In genomic region chr6:87656857-87657256, GRCh38 we compare ENCODE assay signal across 14 cellular contexts. TPM values are rescaled to one million over a fixed set of nuclear protein-coding genes. Genes with fewer than 3 reads are reported as not detected.
DNase-seq lines count a peak whose midpoint lies in the region; ATAC-seq and TF ChIP-seq lines count a peak whose summit lies in the region.
"Had no signal": no experiment of that assay in that cellular context is flagged by ENCODE, and none has a peak within 500 bp of the region (broad histone marks: within the 10 kb centered on the region; RNA-seq: fewer than 3 reads in every experiment).

No MANE protein-coding gene starts in this region.

- H4K20me1 ChIP-seq in BLaER1 = no peaks in the 10 kb centered on the region

- no peaks in the 10 kb centered on the region for H3K27me3 ChIP-seq in BLaER1
- H3K27me3 ChIP-seq: foreskin keratinocyte, tibial nerve had no signal

- H3K4me1 ChIP-seq in BLaER1 = peaks cover 29% of the 10 kb centered on the region
- H3K4me1 ChIP-seq: foreskin keratinocyte had no signal

- H3K9me3 ChIP-seq in BLaER1 = no peaks in the 10 kb centered on the region
- H3K9me3 ChIP-seq: tibial nerve had no signal

- ATAC-seq in GM19025 (IDR thresholded peaks at IDR 0.05; ENCODE audit: low read depth, unreplicated experiment) = peak; percentile 78
- ATAC-seq in HG02938 (IDR thresholded peaks at IDR 0.05; ENCODE audit: unreplicated experiment) = peak; percentile 63
- ATAC-seq in HG03439 (IDR thresholded peaks at IDR 0.05; ENCODE audit: unreplicated experiment) = no peak
- ATAC-seq: foreskin keratinocyte, GM23338 had no signal

- no peak overlapping the region for H3K9ac ChIP-seq in BLaER1

- DNase-seq in AG20443 (ENCODE audit: low spot score) = no peak
- DNase-seq in NCI-H1930 (lab: John Stamatoyannopoulos, UW) = no peak
- no peak for DNase-seq in NCI-H2196 (lab: John Stamatoyannopoulos, UW; ENCODE audit: unreplicated experiment)
- DNase-seq: foreskin keratinocyte; midbrain; NCI-H1436 treated with DMSO at 0.1 percent for 48 hours; stimulated activated CD4-positive, alpha-beta T cell treated with anti-CD3 and anti-CD28 coated beads, Interleukin-15, amount 100 ng/mL, for 24 hours had no signal

- no peak overlapping the region for H3K4me3 ChIP-seq in BLaER1
- H3K4me3 ChIP-seq: GM23338, tibial nerve had no signal

- peak overlapping the region; percentile 43 for H3K4me2 ChIP-seq in BLaER1
- H3K4me2 ChIP-seq: GM23338 had no signal

- H3K36me3 ChIP-seq in BLaER1 = 0 out of 2 replicates have a peak, but pooled peaks cover 4% of the 10 kb centered on the region

- peak overlapping the region; percentile 66 for H3K27ac ChIP-seq in BLaER1
- H3K27ac ChIP-seq: foreskin keratinocyte, tibial nerve had no signal

TF ChIP-seq in PFSK-1, 5 proteins besides CTCF, POLR2A, EP300 and RAD21:
- 0 out of 2 replicates have a peak, but pooled peaks have one; percentile 58 for TF ChIP-seq SIN3A (IDR thresholded peaks at IDR 0.05; ENCODE audit: borderline replicate concordance, insufficient read depth, low read length)
- no peak for TF ChIP-seq REST (IDR thresholded peaks at IDR 0.05; ENCODE audit: insufficient read depth in 1 of 2, low read depth in 2 of 2, low read length in 2 of 2)
- TF ChIP-seq FOXP2 (optimal IDR thresholded peaks at IDR 0.05; ENCODE audit: borderline replicate concordance, extremely low read depth, extremely low read length, insufficient read depth) = no peak

RNA-seq across cellular contexts. Expression of gene AKIRIN2, which starts 45.2 kb away (rescaled TPM):
- 75.4 TPM for polyA plus RNA-seq in PFSK-1 (2012; ENCODE audit: insufficient read length, low read depth)
